Comparison of ENCODE assay signal across 9 cellular contexts in genomic region chr12:40312982-40313576, GRCh38.
DNase-seq lines count a peak whose midpoint lies in the region; ATAC-seq and TF ChIP-seq lines count a peak whose summit lies in the region.
"Had no signal": no experiment of that assay in that cellular context is flagged by ENCODE, and none has a peak within 500 bp of the region (broad histone marks: within the 10 kb centered on the region; RNA-seq: fewer than 3 reads in every experiment).

No MANE protein-coding gene starts in this region.

- ATAC-seq in HG02623 (IDR thresholded peaks at IDR 0.05; ENCODE audit: unreplicated experiment): no peak

- DNase-seq in AG10803 (ENCODE audit: low read depth): peak; percentile 40
- peak in 1 of 2 experiments; percentile 2 for DNase-seq in HL-60 (ENCODE audit: low read depth in 1 of 2, low spot score in 1 of 2)
- peak; percentile 29 for DNase-seq in amniotic epithelial cell (ENCODE audit: low read depth)
- peak; percentile 26 for DNase-seq in kidney tubule cell (ENCODE audit: low spot score)
- DNase-seq in NCI-H2029 treated with DMSO at 0.1 percent for 48 hours (lab: John Stamatoyannopoulos, UW): no peak
- no peak for DNase-seq in head of caudate nucleus
- no peak for DNase-seq in NCI-H226
- DNase-seq: retina had no signal

- no peak overlapping the region for H3K27ac ChIP-seq in HL-60 (replicated peaks)

- H3K4me3 ChIP-seq in AG10803 (ENCODE audit: low read length): no peak overlapping the region
- no peak overlapping the region for H3K4me3 ChIP-seq in HL-60 (replicated peaks; ENCODE audit: insufficient read depth, low read length)

- H3K27me3 ChIP-seq in HL-60 (ENCODE audit: insufficient read depth, poor library complexity, severe bottlenecking): no peaks in the 10 kb centered on the region

- TF ChIP-seq CTCF in AG10803 (conservative IDR thresholded peaks at IDR 0.05; ENCODE audit: low read length): peak; percentile 68
- TF ChIP-seq CTCF in HL-60 (IDR thresholded peaks at IDR 0.05; ENCODE audit: insufficient read depth, low read length): peak; percentile 13

- intact Hi-C loops in head of caudate nucleus (cut with DNase I): no loop called here

Comparison
In these comparisons a context has a peak if more than half of its experiments do, and no peak if none do; other contexts are left out.
1. DNase-seq: peak in AG10803 (single experiment), amniotic epithelial cell (single experiment) and kidney tubule cell (single experiment); none in NCI-H2029 treated with DMSO at 0.1 percent for 48 hours (single experiment), head of caudate nucleus (0 of 42) and NCI-H226 (single experiment).